Comparison of ENCODE assay signal across 21 cellular contexts in genomic region chr10:79979310-79979972, GRCh38. TPM values are rescaled to one million over a fixed set of nuclear protein-coding genes. Genes with fewer than 3 reads are reported as not detected.
"Had no signal": no experiment of that assay in that cellular context is flagged by ENCODE, and none has a peak within 500 bp of the region (broad histone marks: within the 10 kb centered on the region; RNA-seq: fewer than 3 reads in every experiment).

No MANE protein-coding gene starts in this region.

- H3K4me3 Mint-ChIP-seq: activated CD4-positive, alpha-beta T cell treated with anti-CD3 and anti-CD28 coated beads, Interleukin-2, amount 10 ng/mL, durations not matched to agents 7 days and 5 days; activated naive CD4-positive, alpha-beta T cell treated with anti-CD3 and anti-CD28 coated beads for 36 hours; activated naive CD8-positive, alpha-beta T cell treated with anti-CD3 and anti-CD28 coated beads, Interleukin-2, amount 50 U/mL, for 24 hours; activated T-cell treated with anti-CD3 and anti-CD28 coated beads, Interleukin-2, amount 50 U/mL, for 4 hours; dendritic cell treated with granulocyte-macrophage colony-stimulating factor and Interleukin-4, amounts not matched to agents 40 ng/mL and 50 ng/mL, for 4 days; immature natural killer cell; mesothelial cell of epicardium; natural killer cell treated with Interleukin-12 subunit alpha and Interleukin-12 subunit beta and Interleukin-15 and Interleukin-18, amount 100 ng/mL, for 72 hours had no signal

- ATAC-seq: activated naive CD8-positive, alpha-beta T cell treated with anti-CD3 and anti-CD28 coated beads, Interleukin-2, amount 50 U/mL, for 24 hours; activated T-cell treated with anti-CD3 and anti-CD28 coated beads, Interleukin-2, amount 50 U/mL, for 4 hours; natural killer cell treated with Interleukin-12 subunit alpha and Interleukin-12 subunit beta and Interleukin-15 and Interleukin-18, amount 100 ng/mL, for 72 hours; right cardiac atrium had no signal

- H3K9me3 Mint-ChIP-seq: natural killer cell treated with Interleukin-12 subunit alpha and Interleukin-12 subunit beta and Interleukin-15 and Interleukin-18, amount 100 ng/mL, for 72 hours had no signal

- H3K36me3 Mint-ChIP-seq: natural killer cell treated with Interleukin-12 subunit alpha and Interleukin-12 subunit beta and Interleukin-15 and Interleukin-18, amount 100 ng/mL, for 72 hours had no signal

- H3K27ac Mint-ChIP-seq: activated CD4-positive, alpha-beta T cell treated with anti-CD3 and anti-CD28 coated beads, Interleukin-2, amount 10 ng/mL, durations not matched to agents 7 days and 5 days; activated naive CD4-positive, alpha-beta T cell treated with anti-CD3 and anti-CD28 coated beads for 36 hours; activated naive CD8-positive, alpha-beta T cell treated with anti-CD3 and anti-CD28 coated beads, Interleukin-2, amount 50 U/mL, for 24 hours; dendritic cell treated with granulocyte-macrophage colony-stimulating factor and Interleukin-4, amounts not matched to agents 40 ng/mL and 50 ng/mL, for 4 days; immature natural killer cell; mesothelial cell of epicardium; natural killer cell treated with Interleukin-12 subunit alpha and Interleukin-12 subunit beta and Interleukin-15 and Interleukin-18, amount 100 ng/mL, for 72 hours had no signal

- DNase-seq: activated CD4-positive, alpha-beta T cell treated with anti-CD3 and anti-CD28 coated beads, Interleukin-2, amount 10 ng/mL, durations not matched to agents 7 days and 5 days; activated CD8-positive, alpha-beta memory T cell treated with anti-CD3 and anti-CD28 coated beads, Interleukin-2, amount 50 U/mL, for 4 hours; activated naive CD4-positive, alpha-beta T cell treated with anti-CD3 and anti-CD28 coated beads for 36 hours; activated naive CD8-positive, alpha-beta T cell treated with anti-CD3 and anti-CD28 coated beads, Interleukin-2, amount 50 U/mL, for 24 hours; activated T-cell treated with anti-CD3 and anti-CD28 coated beads, Interleukin-2, amount 50 U/mL, for 4 hours; aorta; effector CD8-positive, alpha-beta T cell; esophagus squamous epithelium; heart right ventricle; immature natural killer cell; right cardiac atrium; stimulated activated CD4-positive, alpha-beta T cell treated with anti-CD3 and anti-CD28 coated beads, Interleukin-2, amount 100 ng/mL, for 24 hours; stimulated activated naive CD4-positive, alpha-beta T cell treated with Interleukin-2 at 50 U/mL for 16 hours; T-helper 1 cell; T-helper 9 cell had no signal

RNA-seq across cellular contexts. Expression of gene SFTPD, which starts 30.5 kb away (rescaled TPM):
- total RNA-seq: activated CD4-positive, alpha-beta T cell treated with anti-CD3 and anti-CD28 coated beads, Interleukin-2, amount 10 ng/mL, durations not matched to agents 7 days and 5 days; activated naive CD4-positive, alpha-beta T cell treated with anti-CD3 and anti-CD28 coated beads for 36 hours; endothelial cell of umbilical vein; natural killer cell treated with Interleukin-12 subunit alpha and Interleukin-12 subunit beta and Interleukin-15 and Interleukin-18, amount 100 ng/mL, for 72 hours; skeletal muscle tissue; vagina had no signal
